9 cellular contexts compared by ENCODE assay signal in genomic region chr17:48240562-48241130, GRCh38.
A peak's percentile ranks its signal among the peaks of the same experiment; 100 is the strongest.
DNase-seq lines count a peak whose midpoint lies in the region; ATAC-seq, FAIRE-seq and TF ChIP-seq lines count a peak whose summit lies in the region.
"Had no signal": no experiment of that assay in that cellular context is flagged by ENCODE, and none has a peak within 500 bp of the region (broad histone marks: within the 10 kb centered on the region; RNA-seq: fewer than 3 reads in every experiment).

No MANE protein-coding gene starts in this region.

- H4K20me1 ChIP-seq in hepatocyte (ENCODE audit: insufficient read depth, poor library complexity, severe bottlenecking) = no peaks in the 10 kb centered on the region

- WGBS in hepatocyte (ENCODE audit: low lambda C conversion rate, missing lambda C conversion rate) = 34% methylated on average over 2 of the region's 2 CpGs

- H3K9me3 Mint-ChIP-seq in T-helper 2 cell treated with Interferon-gamma antibody and Interleukin-4, amounts not matched to agents 5 μg/mL and 100 μg/mL, for 36 hours = no peaks in the 10 kb centered on the region
- H3K9me3 Mint-ChIP-seq: dendritic cell treated with granulocyte-macrophage colony-stimulating factor and Interleukin-4, amounts not matched to agents 40 ng/mL and 50 ng/mL, for 4 days had no signal

- H3K27me3 ChIP-seq in ACC112 (ENCODE audit: insufficient read depth, low read length) (no peaks in the 10 kb centered on the region), hepatocyte (no peaks in the 10 kb centered on the region)

- H3K79me2 ChIP-seq in ACC112 (ENCODE audit: control insufficient read depth, insufficient read depth, low read length, unreplicated experiment) = no peaks in the 10 kb centered on the region
- H3K79me2 ChIP-seq in hepatocyte = no peaks in the 10 kb centered on the region

- H3K4me2 ChIP-seq in hepatocyte = peak overlapping the region; percentile 11

- TF ChIP-seq CTCF in hepatocyte (IDR thresholded peaks at IDR 0.05; ENCODE audit: poor library complexity) = no peak

- H3K4me1 Mint-ChIP-seq in T-helper 2 cell treated with Interferon-gamma antibody and Interleukin-4, amounts not matched to agents 5 μg/mL and 100 μg/mL, for 36 hours (ENCODE audit: low read depth) = peaks cover 67% of the 10 kb centered on the region

- H3K27ac ChIP-seq in ACC112 (ENCODE audit: low read depth, low read length) = peak overlapping the region; percentile 76
- H3K27ac ChIP-seq in hepatocyte = peak overlapping the region; percentile 81

- FAIRE-seq in RCC 7860 (lab: Jason Lieb, UNC) = no peak

- peak overlapping the region; percentile 8; the same call in 1 of the 2 replicates for H3K4me3 ChIP-seq in ACC112 (ENCODE audit: low read depth, low read length)
- H3K4me3 ChIP-seq in hepatocyte = no peak overlapping the region

- DNase-seq in RCC 7860 (ENCODE audit: low spot score) (peak; percentile 91), hepatocyte (ENCODE audit: low spot score) (no peak), MV-4-11 (lab: John Stamatoyannopoulos, UW) (no peak), DMS79 treated with DMSO at 0.1 percent for 48 hours (lab: John Stamatoyannopoulos, UW) (no peak)
- no peak for DNase-seq in T-helper 2 cell treated with Interferon-gamma antibody and Interleukin-4, amounts not matched to agents 5 μg/mL and 100 μg/mL, for 36 hours (ENCODE audit: low spot score)

- no peaks in the 10 kb centered on the region for H3K9me3 ChIP-seq in hepatocyte (ENCODE audit: low read depth)

- ATAC-seq in GM19452 (IDR thresholded peaks at IDR 0.05; ENCODE audit: unreplicated experiment) = peak; percentile 18
- no peak for ATAC-seq in HG03196 (IDR thresholded peaks at IDR 0.05; ENCODE audit: unreplicated experiment)

- H3K4me1 ChIP-seq in ACC112 (ENCODE audit: control insufficient read depth, insufficient read depth, low read length, unreplicated experiment) = peaks cover 79% of the 10 kb centered on the region
- peaks cover 44% of the 10 kb centered on the region for H3K4me1 ChIP-seq in hepatocyte (ENCODE audit: insufficient read depth)

- peaks cover 19% of the 10 kb centered on the region for H3K36me3 Mint-ChIP-seq in T-helper 2 cell treated with Interferon-gamma antibody and Interleukin-4, amounts not matched to agents 5 μg/mL and 100 μg/mL, for 36 hours (ENCODE audit: low read depth)

- no peaks in the 10 kb centered on the region for H3K27me3 Mint-ChIP-seq in T-helper 2 cell treated with Interferon-gamma antibody and Interleukin-4, amounts not matched to agents 5 μg/mL and 100 μg/mL, for 36 hours (ENCODE audit: low read depth)
- H3K27me3 Mint-ChIP-seq: dendritic cell treated with granulocyte-macrophage colony-stimulating factor and Interleukin-4, amounts not matched to agents 40 ng/mL and 50 ng/mL, for 4 days had no signal

- no peak overlapping the region for H3K27ac Mint-ChIP-seq in T-helper 2 cell treated with Interferon-gamma antibody and Interleukin-4, amounts not matched to agents 5 μg/mL and 100 μg/mL, for 36 hours
- H3K27ac Mint-ChIP-seq: dendritic cell treated with granulocyte-macrophage colony-stimulating factor and Interleukin-4, amounts not matched to agents 40 ng/mL and 50 ng/mL, for 4 days had no signal

- no peaks in the 10 kb centered on the region for H3K9me2 ChIP-seq in hepatocyte (replicated peaks; ENCODE audit: insufficient read depth)

- H3K4me3 Mint-ChIP-seq in T-helper 2 cell treated with Interferon-gamma antibody and Interleukin-4, amounts not matched to agents 5 μg/mL and 100 μg/mL, for 36 hours = no peak overlapping the region
- H3K4me3 Mint-ChIP-seq: dendritic cell treated with granulocyte-macrophage colony-stimulating factor and Interleukin-4, amounts not matched to agents 40 ng/mL and 50 ng/mL, for 4 days had no signal

- H2AFZ ChIP-seq in ACC112 (ENCODE audit: low read length, unreplicated experiment) = peak overlapping the region; percentile 25
- H2AFZ ChIP-seq in hepatocyte = no peak overlapping the region

- H3K36me3 ChIP-seq in ACC112 (ENCODE audit: insufficient read depth, low read length) (no peaks in the 10 kb centered on the region), hepatocyte (replicated peaks; ENCODE audit: insufficient read depth, low read depth) (no peaks in the 10 kb centered on the region)
